Comparison of ENCODE assay signal across 21 cellular contexts in genomic region chr7:151715661-151716338, GRCh38.
DNase-seq lines count a peak whose midpoint lies in the region; ATAC-seq, FAIRE-seq and TF ChIP-seq lines count a peak whose summit lies in the region.
"Had no signal": no experiment of that assay in that cellular context is flagged by ENCODE, and none has a peak within 500 bp of the region (broad histone marks: within the 10 kb centered on the region; RNA-seq: fewer than 3 reads in every experiment).

No MANE protein-coding gene starts in this region.

- H3K36me3 ChIP-seq in BLaER1: no peaks in the 10 kb centered on the region
- H3K36me3 ChIP-seq in mucosa of descending colon (ENCODE audit: low read depth): no peaks in the 10 kb centered on the region
- no peaks in the 10 kb centered on the region for H3K36me3 ChIP-seq in PC-9 (ENCODE audit: low read depth)
- H3K36me3 ChIP-seq in aorta (ENCODE audit: control insufficient read depth in 1 of 2, insufficient read depth in 2 of 2, low read length in 1 of 2): no peaks in the 10 kb centered on the region
- H3K36me3 ChIP-seq: thyroid gland had no signal

- H3K27me3 ChIP-seq in BLaER1: no peaks in the 10 kb centered on the region
- H3K27me3 ChIP-seq in PC-9 (ENCODE audit: insufficient read depth, low read depth): no peaks in the 10 kb centered on the region
- no peaks in the 10 kb centered on the region for H3K27me3 ChIP-seq in aorta (ENCODE audit: control insufficient read depth in 1 of 2, insufficient read depth in 2 of 2, low read length in 1 of 2)
- H3K27me3 ChIP-seq: thyroid gland had no signal

- H3K4me1 ChIP-seq in BLaER1: peaks cover 70% of the 10 kb centered on the region
- peaks cover 3% of the 10 kb centered on the region for H3K4me1 ChIP-seq in mucosa of descending colon (ENCODE audit: low read depth)
- H3K4me1 ChIP-seq in PC-9 (replicated peaks; ENCODE audit: insufficient read depth): no peaks in the 10 kb centered on the region
- H3K4me1 ChIP-seq in aorta (ENCODE audit: control insufficient read depth in 1 of 2, insufficient read depth in 2 of 2, low read length in 2 of 2): no peaks in the 10 kb centered on the region

- H3F3A ChIP-seq in PC-9 (ENCODE audit: insufficient read depth, low read depth): 0 out of 2 replicates have a peak, but pooled peaks cover 4% of the 10 kb centered on the region

- POLR2A ChIA-PET in PC-9 (lab: Charles Lee; ENCODE audit: unreplicated experiment): no interaction called here

- H4K20me1 ChIP-seq in BLaER1 (no peaks in the 10 kb centered on the region), PC-9 (ENCODE audit: insufficient read depth) (no peaks in the 10 kb centered on the region)

- H3K4me2 ChIP-seq in BLaER1: peak overlapping the region; percentile 61
- H3K4me2 ChIP-seq in PC-9: no peak overlapping the region

- H3K9ac ChIP-seq in BLaER1: no peak overlapping the region

- H3K4me3 ChIP-seq in BLaER1 (no peak overlapping the region), mucosa of descending colon (no peak overlapping the region), PC-9 (no peak overlapping the region), aorta (ENCODE audit: low read length in 2 of 2) (no peak overlapping the region)
- H3K4me3 ChIP-seq: thyroid gland had no signal

- 91 to 92% methylated on average over 14 of the region's 14 CpGs for WGBS in aorta, 2 donors

- ATAC-seq in mucosa of descending colon (peak; percentile 68), GM21723 (IDR thresholded peaks at IDR 0.05; ENCODE audit: unreplicated experiment) (no peak), GM19455 (IDR thresholded peaks at IDR 0.05; ENCODE audit: unreplicated experiment) (no peak), aorta (ENCODE audit: low FRiP score) (no peak)
- ATAC-seq: activated CD8-positive, alpha-beta memory T cell treated with anti-CD3 and anti-CD28 coated beads, Interleukin-2, amount 10 ng/mL, durations not matched to agents 7 days and 5 days; CD8-positive, alpha-beta T cell had no signal

- intact Hi-C loops in mucosa of descending colon (cut with DNase I, micrococcal nuclease) (no loop called here), PC-9 (cut with micrococcal nuclease; ENCODE audit: unreplicated experiment) (no loop called here), aorta (cut with DNase I) (no loop called here)

- FAIRE-seq in GM18507 (lab: Jason Lieb, UNC): peak; percentile 76
- FAIRE-seq: endothelial cell of umbilical vein had no signal

- H3K9me3 ChIP-seq in BLaER1 (no peaks in the 10 kb centered on the region), mucosa of descending colon (no peaks in the 10 kb centered on the region), PC-9 (ENCODE audit: insufficient read depth, low read depth) (no peaks in the 10 kb centered on the region), aorta (ENCODE audit: control insufficient read depth, low read length) (no peaks in the 10 kb centered on the region)
- H3K9me3 ChIP-seq: thyroid gland had no signal

- H3K9me2 ChIP-seq in PC-9 (ENCODE audit: insufficient read depth): no peaks in the 10 kb centered on the region

- peak overlapping the region; percentile 24; the same call in 1 of the 2 replicates for H3K27ac ChIP-seq in BLaER1
- no peak overlapping the region for H3K27ac ChIP-seq in PC-9
- H3K27ac ChIP-seq in aorta (ENCODE audit: low read depth in 1 of 2, low read length in 2 of 2): no peak overlapping the region

- no TSS peak for BruUV-seq in PC-9 (replicated peaks; lab: Mats Ljungman, UMichigan)

- TF ChIP-seq CTCF in mucosa of descending colon (IDR thresholded peaks at IDR 0.05): no peak
- no peak for TF ChIP-seq CTCF in PC-9 (conservative IDR thresholded peaks at IDR 0.05)

- no peaks in the 10 kb centered on the region for H3K79me2 ChIP-seq in PC-9 (ENCODE audit: low read depth)

- DNase-seq in GM18507 (ENCODE audit: extremely low spot score, insufficient read length, low read depth) (no peak), glomerular visceral epithelial cell (ENCODE audit: extremely low spot score) (peak; percentile 63), mucosa of descending colon (peak; percentile 52 to 66 (median 61)), PC-9 (no peak), aorta (no peak)
- DNase-seq: activated CD4-positive, alpha-beta T cell treated with anti-CD3 and anti-CD28 coated beads for 4 hours; activated CD8-positive, alpha-beta memory T cell treated with anti-CD3 and anti-CD28 coated beads, Interleukin-2, amount 10 ng/mL, durations not matched to agents 7 days and 5 days; activated naive CD8-positive, alpha-beta T cell treated with anti-CD3 and anti-CD28 coated beads, Interleukin-2, amount 10 ng/mL, durations not matched to agents 7 days and 5 days; CD8-positive, alpha-beta T cell; DND-41; NCI-H1436; NCI-H748 treated with DMSO at 0.1 percent for 48 hours; nephron progenitor cell; SIG-M5; stimulated activated naive CD4-positive, alpha-beta T cell treated with Interleukin-2 at 50 U/mL for 16 hours; T-helper 1 cell had no signal

- H2AFZ ChIP-seq in PC-9: no peak overlapping the region

- CTCF ChIA-PET in PC-9 (lab: Charles Lee): no interaction called here

Comparison
In these comparisons a context has a peak if more than half of its experiments do, and no peak if none do; other contexts are left out.
1. DNase-seq: peak in glomerular visceral epithelial cell (single experiment) and mucosa of descending colon (3 of 3); none in GM18507 (single experiment), PC-9 (0 of 2) and aorta (0 of 2).